ENCODE assay signal across 2 cellular contexts in genomic region chr1:221227872-221228337, GRCh38.
TF ChIP-seq lines count a peak whose summit lies in the region.

No MANE protein-coding gene starts in this region.

TF ChIP-seq in HEK293, 187 proteins besides CTCF, POLR2A, EP300 and RAD21 (continued from another document):
- TF ChIP-seq ZNF837 (tag by site-specific recombination; IDR thresholded peaks at IDR 0.05): no peak
- no peak for TF ChIP-seq BCL11A (tag by site-specific recombination; IDR thresholded peaks at IDR 0.05; ENCODE audit: low read depth)
TF ChIP-seq in HEK293: peak in this region for 3.

TF ChIP-seq in WTC11, 78 proteins besides CTCF, POLR2A, EP300 and RAD21 (continued from another document):
- no peak for TF ChIP-seq ZNF532 (CRISPR knock-in tag; IDR thresholded peaks at IDR 0.05; ENCODE audit: borderline replicate concordance)
- no peak for TF ChIP-seq FOXK1 (CRISPR knock-in tag; IDR thresholded peaks at IDR 0.05)
- TF ChIP-seq MLX (CRISPR knock-in tag; IDR thresholded peaks at IDR 0.05): no peak
